1 cellular context compared by ENCODE assay signal in the genomic region with DNA sequence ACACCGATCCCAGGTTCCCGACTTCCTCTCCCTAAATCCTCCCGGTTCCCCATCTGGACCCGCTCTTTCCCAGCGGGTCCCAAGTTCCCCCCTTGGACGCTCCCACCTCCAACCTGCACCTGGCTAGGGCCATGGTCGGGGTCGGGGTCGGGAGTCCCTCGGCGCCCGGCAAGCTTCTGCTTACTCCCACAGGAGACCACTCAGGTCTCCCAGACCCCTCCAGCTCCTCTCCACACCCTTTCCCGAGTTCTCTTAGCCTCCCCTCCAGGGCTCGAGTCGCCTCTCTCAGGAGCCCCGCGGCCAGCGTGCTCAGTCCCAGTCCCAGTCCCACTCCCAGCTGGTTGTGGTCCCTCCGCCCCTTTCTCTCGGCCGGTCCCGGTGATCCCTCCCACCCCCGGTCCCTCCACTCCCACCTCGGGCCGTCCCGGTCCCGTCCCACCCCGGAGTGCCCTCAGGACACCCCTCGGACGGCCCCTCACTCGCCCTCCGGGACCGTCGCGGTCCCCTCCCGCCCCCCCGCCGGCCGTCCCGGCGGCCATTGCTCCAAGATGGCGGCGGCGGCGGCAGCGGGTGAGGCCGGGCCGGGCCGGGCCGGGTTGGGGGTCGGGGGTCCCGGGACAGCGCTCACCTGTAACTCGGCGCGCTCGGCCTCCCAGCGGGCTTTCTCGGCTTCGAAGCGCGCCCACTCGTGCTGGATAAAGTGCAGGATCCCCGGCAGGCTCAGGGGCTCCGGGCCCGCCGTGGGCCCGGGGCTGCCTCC.
TF ChIP-seq lines count a peak whose summit lies in the region.

A gene with protein sequence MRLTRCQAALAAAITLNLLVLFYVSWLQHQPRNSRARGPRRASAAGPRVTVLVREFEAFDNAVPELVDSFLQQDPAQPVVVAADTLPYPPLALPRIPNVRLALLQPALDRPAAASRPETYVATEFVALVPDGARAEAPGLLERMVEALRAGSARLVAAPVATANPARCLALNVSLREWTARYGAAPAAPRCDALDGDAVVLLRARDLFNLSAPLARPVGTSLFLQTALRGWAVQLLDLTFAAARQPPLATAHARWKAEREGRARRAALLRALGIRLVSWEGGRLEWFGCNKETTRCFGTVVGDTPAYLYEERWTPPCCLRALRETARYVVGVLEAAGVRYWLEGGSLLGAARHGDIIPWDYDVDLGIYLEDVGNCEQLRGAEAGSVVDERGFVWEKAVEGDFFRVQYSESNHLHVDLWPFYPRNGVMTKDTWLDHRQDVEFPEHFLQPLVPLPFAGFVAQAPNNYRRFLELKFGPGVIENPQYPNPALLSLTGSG (plus strand): TSS at position 537 of the 760 bp plus-strand sequence. CDS start 9,394 bp downstream, outside the sequence.

TF ChIP-seq in PFSK-1, 5 proteins besides CTCF, POLR2A, EP300 and RAD21 (continued from another document):
- no peak for TF ChIP-seq REST (IDR thresholded peaks at IDR 0.05; ENCODE audit: insufficient read depth in 1 of 2, low read depth in 2 of 2, low read length in 2 of 2)
